ENCODE assay signal across 5 cellular contexts in the genomic region with DNA sequence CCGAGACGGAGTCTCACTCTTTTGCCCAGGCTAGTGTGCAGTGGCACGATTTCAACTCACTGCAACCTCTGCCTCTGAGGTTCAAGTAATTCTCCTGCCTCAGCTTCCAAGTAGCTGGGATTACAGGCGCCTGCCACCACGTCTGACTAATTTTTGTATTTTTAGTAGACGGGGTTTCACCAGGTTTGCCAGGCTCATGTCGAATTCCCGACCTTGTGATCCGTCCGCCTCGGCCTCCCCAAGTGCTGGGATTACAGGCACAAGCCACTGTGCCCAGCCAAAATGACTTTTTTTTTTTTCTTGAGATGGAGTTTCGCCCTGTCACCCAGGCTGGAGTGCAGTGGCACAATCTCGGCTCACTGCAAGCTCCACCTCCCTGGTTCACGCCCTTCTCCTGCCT. TPM values are rescaled to one million over a fixed set of nuclear protein-coding genes. Genes with fewer than 3 reads are reported as not detected.
A peak's percentile ranks its signal among the peaks of the same experiment; 100 is the strongest.
DNase-seq lines count a peak whose midpoint lies in the region; ATAC-seq and TF ChIP-seq lines count a peak whose summit lies in the region.
"Not testable (repeated sequence)": the region's sequence is repeated elsewhere in the genome, so short reads cannot be mapped to it uniquely, and the experiment has no call there.

No MANE protein-coding gene starts in this region.

- DNase-seq in CD14-positive monocyte (ENCODE audit: low spot score); T-helper 17 cell; trophoblast cell; psoas muscle; smooth muscle cell (lab: John Stamatoyannopoulos, UW; ENCODE audit: unreplicated experiment): not testable (repeated sequence)

- H4K91ac ChIP-seq in trophoblast cell (ENCODE audit: low read depth, low read length), result not testable (repeated sequence)

- not testable (repeated sequence) for H2BK12ac ChIP-seq in trophoblast cell (ENCODE audit: low read length)

- not testable (repeated sequence) for H2BK5ac ChIP-seq in trophoblast cell (ENCODE audit: low read depth, low read length, poor library complexity)

- not testable (repeated sequence) for H2BK120ac ChIP-seq in trophoblast cell (ENCODE audit: insufficient read depth, low read length, poor library complexity)

- H3K4me1 ChIP-seq in trophoblast cell (ENCODE audit: control insufficient read depth in 1 of 2, insufficient read depth in 2 of 2, low read length in 2 of 2); psoas muscle; smooth muscle cell (ENCODE audit: low read depth): not testable (repeated sequence)

- not testable (repeated sequence) for H3K9ac ChIP-seq in trophoblast cell (ENCODE audit: low read length); smooth muscle cell (ENCODE audit: low read depth)

- peak overlapping the region; percentile 17 for H3K4ac ChIP-seq in trophoblast cell (ENCODE audit: low read depth, low read length)

- not testable (repeated sequence) for H4K8ac ChIP-seq in trophoblast cell (ENCODE audit: low read depth, low read length)

- H2AK5ac ChIP-seq in trophoblast cell (ENCODE audit: low read length), result not testable (repeated sequence)

- H3K4me1 Mint-ChIP-seq in CD14-positive monocyte, result peaks cover 23% of the 10 kb centered on the region
- peaks cover 30% of the 10 kb centered on the region for H3K4me1 Mint-ChIP-seq in T-helper 17 cell

- intact Hi-C loops in CD14-positive monocyte (cut with micrococcal nuclease), result not testable (repeated sequence)
- intact Hi-C loops in psoas muscle (cut with DNase I), result loop anchor here in 1 of 2 donors (10.0 kb wide), 2 partner anchors 175 to 215 kb away; no protein-coding TSS in a partner anchor

- not testable (repeated sequence) for H3K27ac ChIP-seq in trophoblast cell (ENCODE audit: low read depth, low read length); psoas muscle
- peak overlapping the region; percentile 95 for H3K27ac ChIP-seq in smooth muscle cell (ENCODE audit: low read depth)

- not testable (repeated sequence) for H3K27me3 Mint-ChIP-seq in CD14-positive monocyte (ENCODE audit: low read depth in 3 of 3); T-helper 17 cell

- H4K12ac ChIP-seq in trophoblast cell (ENCODE audit: low read depth, low read length), result not testable (repeated sequence)

- not testable (repeated sequence) for H3K36me3 ChIP-seq in trophoblast cell (ENCODE audit: control insufficient read depth in 1 of 2, insufficient read depth in 2 of 2, low read length in 2 of 2); psoas muscle (ENCODE audit: insufficient read depth in 1 of 2, low read depth in 1 of 2); smooth muscle cell (ENCODE audit: low read depth)

- H3K79me1 ChIP-seq in trophoblast cell (ENCODE audit: low read length), result not testable (repeated sequence)

- not testable (repeated sequence) for H3K27me3 ChIP-seq in trophoblast cell (ENCODE audit: insufficient read depth, low read length); psoas muscle (ENCODE audit: insufficient read depth in 3 of 3, low read length in 2 of 3); smooth muscle cell (ENCODE audit: low read depth)

- not testable (repeated sequence) for H3K4me2 ChIP-seq in trophoblast cell (ENCODE audit: low read length); smooth muscle cell

- not testable (repeated sequence) for H3K14ac ChIP-seq in trophoblast cell (ENCODE audit: low read length)

- not testable (repeated sequence) for ATAC-seq in T-helper 17 cell
- peak; percentile 30 to 71 (median 48) for ATAC-seq in psoas muscle

- not testable (repeated sequence) for H3K23ac ChIP-seq in trophoblast cell (ENCODE audit: low read length)

- peak overlapping the region in 4 of 7 donors; percentile 18 to 74 (median 48) for H3K27ac Mint-ChIP-seq in CD14-positive monocyte
- not testable (repeated sequence) for H3K27ac Mint-ChIP-seq in T-helper 17 cell

- H2AFZ ChIP-seq in trophoblast cell (ENCODE audit: insufficient read depth, low read length, poor library complexity); smooth muscle cell (ENCODE audit: low read depth): not testable (repeated sequence)

- not testable (repeated sequence) for H3K79me2 ChIP-seq in trophoblast cell (ENCODE audit: control insufficient read depth, insufficient read depth, low read length, poor library complexity)
- H3K79me2 ChIP-seq in smooth muscle cell (ENCODE audit: low read depth), result peaks cover 80% of the 10 kb centered on the region

- not testable (repeated sequence) for TF ChIP-seq CTCF in CD14-positive monocyte (IDR thresholded peaks at IDR 0.05); psoas muscle (IDR thresholded peaks at IDR 0.05); smooth muscle cell (IDR thresholded peaks at IDR 0.05; ENCODE audit: borderline replicate concordance, insufficient read depth, poor library complexity, severe bottlenecking)

- peaks cover 2 to 22% of the 10 kb centered on the region in 2 donors for H3K36me3 Mint-ChIP-seq in CD14-positive monocyte
- not testable (repeated sequence) for H3K36me3 Mint-ChIP-seq in T-helper 17 cell (ENCODE audit: low read depth)

- H3K9me3 ChIP-seq in T-helper 17 cell (ENCODE audit: control insufficient read depth, low read length, poor library complexity, severe bottlenecking); trophoblast cell (ENCODE audit: insufficient read depth, low read depth, low read length); psoas muscle; smooth muscle cell (replicated peaks; ENCODE audit: low read depth): not testable (repeated sequence)

- no CpG with 5 or more reads among the region's 14 CpGs for WGBS in trophoblast cell (ENCODE audit: extremely low coverage, insufficient coverage, insufficient read length)
- 73 to 95% (median 78%) methylated on average over 14 of the region's 14 CpGs for WGBS in psoas muscle, 3 donors
- 99% methylated on average over 14 of the region's 14 CpGs for WGBS in smooth muscle cell (ENCODE audit: low lambda C conversion rate)

- H3K4me3 ChIP-seq in trophoblast cell (ENCODE audit: low read depth, low read length); psoas muscle; smooth muscle cell: not testable (repeated sequence)

- H4K20me1 ChIP-seq in smooth muscle cell (ENCODE audit: low read depth), result peaks cover 30% of the 10 kb centered on the region

- H3F3A ChIP-seq in smooth muscle cell (ENCODE audit: low read depth), result peaks cover 19% of the 10 kb centered on the region

- H3K4me3 Mint-ChIP-seq in CD14-positive monocyte, result not testable (repeated sequence)
- H3K4me3 Mint-ChIP-seq in T-helper 17 cell, result peak overlapping the region; percentile 36

- H3K18ac ChIP-seq in trophoblast cell (ENCODE audit: low read length), result not testable (repeated sequence)

- not testable (repeated sequence) for H3K9me3 Mint-ChIP-seq in CD14-positive monocyte

RNA-seq across cellular contexts. Expression of a gene that starts 21.7 kb away (rescaled TPM):
- 10 to 100 TPM; 39.2 to 46.1 TPM for polyA plus RNA-seq in CD14-positive monocyte
- 10 to 100 TPM; 62.9 to 69.4 TPM for total RNA-seq in T-helper 17 cell
- polyA plus RNA-seq in trophoblast cell (2013), result 34.4 and 35.1 TPM in 2 replicates
- total RNA-seq in psoas muscle, result 10 to 100 TPM; 11.8 to 16.2 (median 14.2) TPM
- polyA plus RNA-seq in psoas muscle, result 10 to 100 TPM; 15.4 to 23.3 (median 15.6) TPM
- total RNA-seq in smooth muscle cell, result 74.3 and 75.2 TPM in 2 replicates
- polyA plus RNA-seq in smooth muscle cell, result 41.5 and 51.0 TPM in 2 replicates
